Comparison of ENCODE assay signal across 8 cellular contexts in the genomic region with DNA sequence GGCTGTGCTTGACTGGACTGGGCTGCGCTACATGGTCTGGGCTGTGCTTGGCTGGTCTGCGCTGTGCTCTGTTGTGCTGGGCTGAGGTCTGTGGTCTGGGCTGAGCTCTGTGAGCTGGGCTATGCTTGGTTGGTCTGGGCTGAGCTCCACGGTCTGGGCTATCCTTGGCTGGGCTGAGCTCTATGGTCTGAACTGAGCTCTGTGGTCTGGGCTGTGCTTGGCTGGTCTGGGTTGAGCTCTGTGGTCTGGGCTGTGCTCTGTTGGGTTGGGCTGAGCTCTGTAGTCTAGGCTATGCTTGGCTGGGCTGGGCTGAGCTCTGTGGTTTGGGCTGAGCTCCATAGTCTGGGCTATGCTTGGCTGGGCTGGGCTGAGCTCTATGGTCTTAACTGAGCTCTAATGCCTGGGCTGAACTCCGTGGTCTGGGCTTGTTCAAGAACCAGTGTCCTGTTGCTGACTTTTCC.
DNase-seq lines count a peak whose midpoint lies in the region; ATAC-seq and TF ChIP-seq lines count a peak whose summit lies in the region.

No MANE protein-coding gene starts in this region.

- no peak for TF ChIP-seq CTCF in endodermal cell (conservative IDR thresholded peaks at IDR 0.05)
- no peak for TF ChIP-seq CTCF in psoas muscle (IDR thresholded peaks at IDR 0.05)

- ATAC-seq in GM18508 (IDR thresholded peaks at IDR 0.05; ENCODE audit: insufficient read depth, unreplicated experiment) (peak; percentile 71), HG02870 (IDR thresholded peaks at IDR 0.05; ENCODE audit: unreplicated experiment) (peak; percentile 84), psoas muscle (peak; percentile 46 to 68 (median 60))

- H3K9me3 ChIP-seq in endodermal cell (ENCODE audit: control insufficient read depth, low read length), result no peaks in the 10 kb centered on the region
- no peaks in the 10 kb centered on the region for H3K9me3 ChIP-seq in psoas muscle

- H3K27me3 Mint-ChIP-seq in endodermal cell (ENCODE audit: insufficient read depth), result peaks cover 9% of the 10 kb centered on the region

- H3K27me3 ChIP-seq in endodermal cell (ENCODE audit: control insufficient read depth, insufficient read depth, low read length, poor library complexity, severe bottlenecking) (peaks cover 5% of the 10 kb centered on the region), psoas muscle (ENCODE audit: insufficient read depth in 3 of 3, low read length in 2 of 3) (no peaks in the 10 kb centered on the region)

- H3K4me3 Mint-ChIP-seq in endodermal cell, result no peak overlapping the region

- H3K4me3 ChIP-seq in endodermal cell (ENCODE audit: low read length) (no peak overlapping the region), psoas muscle (no peak overlapping the region)

- H3K27ac ChIP-seq in endodermal cell (ENCODE audit: low read depth, low read length), result no peak overlapping the region
- no peak overlapping the region for H3K27ac ChIP-seq in psoas muscle

- peaks cover 10% of the 10 kb centered on the region for H3K9me3 Mint-ChIP-seq in endodermal cell

- H3K4me1 ChIP-seq in endodermal cell (ENCODE audit: control insufficient read depth, insufficient read depth, low read length) (no peaks in the 10 kb centered on the region), psoas muscle (no peaks in the 10 kb centered on the region)

- no peaks in the 10 kb centered on the region for H3K36me3 Mint-ChIP-seq in endodermal cell (ENCODE audit: low read depth)

- H3K4me1 Mint-ChIP-seq in endodermal cell, result peaks cover 4% of the 10 kb centered on the region

- no peak overlapping the region for H3K9ac ChIP-seq in endodermal cell (ENCODE audit: extremely low read depth, low read length, poor library complexity, severe bottlenecking)

- H3K27ac Mint-ChIP-seq in endodermal cell, result no peak overlapping the region

- H3K36me3 ChIP-seq in endodermal cell (ENCODE audit: control insufficient read depth, insufficient read depth, low read length) (no peaks in the 10 kb centered on the region), psoas muscle (ENCODE audit: insufficient read depth in 1 of 2, low read depth in 1 of 2) (no peaks in the 10 kb centered on the region)

- DNase-seq in AG08395 (ENCODE audit: low spot score) (peak; percentile 86), NCI-H2196 (lab: John Stamatoyannopoulos, UW; ENCODE audit: unreplicated experiment) (peak; percentile 42), endodermal cell (peak; percentile 61), psoas muscle (peak; percentile 41 to 74), NCI-H1436 (lab: John Stamatoyannopoulos, UW) (no peak)
- DNase-seq in activated CD4-positive, alpha-beta T cell treated with anti-CD3 and anti-CD28 coated beads for 1 hour, result no peak

- 88 to 97% methylated on average over 3 to 4 of the region's 4 CpGs for WGBS in endodermal cell (ENCODE audit: insufficient coverage in 1 of 2, insufficient read length in 1 of 2), 2 experiments
- WGBS in psoas muscle, 3 donors, result 69 to 71% (median 70%) methylated on average over 4 of the region's 4 CpGs

- intact Hi-C loops in psoas muscle (cut with DNase I), result no loop called here

Comparison
In these comparisons a context has a peak if more than half of its experiments do, and no peak if none do; other contexts are left out.
1. DNase-seq: peak in AG08395 (single experiment), NCI-H2196 (single experiment), endodermal cell (single experiment) and psoas muscle (2 of 2); none in NCI-H1436 (single experiment) and activated CD4-positive, alpha-beta T cell treated with anti-CD3 and anti-CD28 coated beads for 1 hour (single experiment).
2. Peak in every context shown above with its lines, with median percentiles within 50 percentile points of each other: ATAC-seq.